26 cellular contexts compared by ENCODE assay signal in genomic region chr6:106156413-106156812, GRCh38.
"Had no signal": no experiment of that assay in that cellular context is flagged by ENCODE, and none has a peak within 500 bp of the region (broad histone marks: within the 10 kb centered on the region; RNA-seq: fewer than 3 reads in every experiment).

No MANE protein-coding gene starts in this region.

- H3K27me3 ChIP-seq: colonic mucosa, sigmoid colon, testis, tibial nerve, upper lobe of right lung, vagina had no signal

- H3K27ac ChIP-seq: colonic mucosa, heart left ventricle, parathyroid adenoma, psoas muscle, sigmoid colon, tibial nerve, upper lobe of right lung, vagina had no signal

- H3K9ac ChIP-seq: parathyroid adenoma had no signal

- H3K4me3 ChIP-seq: colonic mucosa, heart left ventricle, lung, psoas muscle, sigmoid colon, skin epidermis, testis, tibial nerve, upper lobe of right lung, vagina had no signal

- ATAC-seq: heart left ventricle; left ventricle myocardium superior; psoas muscle; stimulated activated naive B cell treated with anti-CD40 and anti-IgM and Interleukin-4, amounts not matched to agents 10 μg/mL and 1 μg/mL and 100 μg/mL, for 72 hours; stimulated activated naive CD8-positive, alpha-beta T cell treated with anti-CD3 and anti-CD28 coated beads, Interleukin-15, amount 100 ng/mL, for 72 hours; upper lobe of right lung had no signal

- H3K79me2 ChIP-seq: parathyroid adenoma had no signal

- H3K4me1 ChIP-seq: colonic mucosa, parathyroid adenoma, psoas muscle, upper lobe of right lung, vagina had no signal

- FAIRE-seq: endothelial cell of umbilical vein, frontal cortex had no signal

- H3K36me3 ChIP-seq: colonic mucosa, heart left ventricle, sigmoid colon, tibial nerve, upper lobe of right lung, vagina had no signal

- DNase-seq: colonic mucosa; effector CD4-positive, alpha-beta T cell; endodermal cell; erythroblast; heart left ventricle; hippocampal formation; left colon; left ventricle myocardium superior; mesendoderm; naive B cell; psoas muscle; retina; sigmoid colon; stimulated activated CD4-positive, alpha-beta T cell treated with anti-CD3 and anti-CD28 coated beads, Interleukin-2, amount 100 ng/mL, for 24 hours; stimulated activated CD4-positive, alpha-beta T cell treated with anti-CD3 and anti-CD28 coated beads, Interleukin-4, amount 100 ng/mL, for 4 hours; stimulated activated naive B cell treated with anti-CD40 and anti-IgM and Interleukin-4, amounts not matched to agents 10 μg/mL and 1 μg/mL and 100 μg/mL, for 72 hours; stimulated activated naive CD8-positive, alpha-beta T cell treated with anti-CD3 and anti-CD28 coated beads, Interleukin-15, amount 100 ng/mL, for 72 hours; upper lobe of right lung had no signal

- H3K9me3 ChIP-seq: colonic mucosa, heart left ventricle, psoas muscle, sigmoid colon, testis, tibial nerve, upper lobe of right lung, vagina had no signal

- H2AFZ ChIP-seq: parathyroid adenoma had no signal
